22 cellular contexts compared by ENCODE assay signal in the genomic region with DNA sequence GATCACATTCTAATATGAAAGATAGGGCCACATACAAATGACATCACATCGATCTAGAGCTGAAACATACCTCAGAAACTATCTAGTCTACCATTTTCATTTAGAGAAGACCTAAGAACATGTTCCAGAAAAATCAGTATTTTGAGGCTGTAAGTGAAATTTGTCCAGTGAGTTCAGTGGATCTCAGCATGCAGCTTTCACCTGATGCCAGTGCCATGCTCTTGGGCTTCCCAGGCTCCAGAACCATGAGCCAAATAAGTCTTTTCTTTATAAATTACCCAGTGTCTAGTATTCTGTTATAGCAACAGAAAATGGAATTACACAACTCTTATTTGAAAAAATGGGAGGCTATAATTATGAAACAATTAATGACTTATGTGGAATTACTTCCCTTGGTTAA. TPM values are rescaled to one million over a fixed set of nuclear protein-coding genes. Genes with fewer than 3 reads are reported as not detected.
"Had no signal": no experiment of that assay in that cellular context is flagged by ENCODE, and none has a peak within 500 bp of the region (broad histone marks: within the 10 kb centered on the region; RNA-seq: fewer than 3 reads in every experiment).

No MANE protein-coding gene starts in this region.

- H3K27me3 ChIP-seq: MG63, Peyer's patch had no signal

- DNase-seq: KBM-7, MG63, NCI-H1092, NCI-H1105 treated with DMSO at 0.1 percent for 48 hours, NCI-H1417 treated with DMSO at 0.1 percent for 48 hours, NCI-H146, NCI-H1694 treated with DMSO at 0.1 percent for 48 hours, NCI-H1930, NCI-H2081, NCI-H2107, NCI-H446, NCI-H510A, NCI-H524 treated with DMSO at 0.1 percent for 48 hours, NCI-H69, NCI-H774, Peyer's patch, T-helper 1 cell had no signal

- ATAC-seq: SK-N-SH treated with all-trans-retinoic acid at 6 μM for 48 hours had no signal

- H3K4me3 ChIP-seq: MG63, Peyer's patch had no signal

- H3K9me3 ChIP-seq: Peyer's patch had no signal

- H3K27ac ChIP-seq: Peyer's patch had no signal

- H3K36me3 ChIP-seq: MG63, Peyer's patch had no signal

RNA-seq across cellular contexts. Expression of gene SYCP3, which starts 32.9 kb away (rescaled TPM):
- total RNA-seq: HT1080, PC-3, Peyer's patch, Right ventricle myocardium inferior, RPMI7951 had no signal
